Comparison of ENCODE assay signal across 26 cellular contexts in the genomic region with DNA sequence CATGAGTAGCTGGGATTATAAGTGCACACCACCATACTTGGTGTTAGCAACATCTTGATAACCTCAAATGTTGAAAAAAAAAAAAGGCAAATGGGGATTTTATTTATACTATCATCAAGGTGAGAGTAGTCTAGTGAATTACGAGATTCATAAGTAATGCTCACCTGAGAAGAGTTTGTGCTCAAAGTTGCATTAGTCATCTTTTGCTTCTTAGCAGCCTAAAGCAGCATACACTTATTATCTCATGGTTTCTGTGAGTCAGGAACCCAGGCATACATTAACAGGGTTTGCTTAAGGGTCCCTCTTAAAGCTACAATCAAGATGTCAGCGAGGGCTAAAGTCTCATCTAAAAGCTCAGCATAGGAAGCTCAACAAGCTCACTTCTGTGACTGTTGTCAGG. TPM values are rescaled to one million over a fixed set of nuclear protein-coding genes. Genes with fewer than 3 reads are reported as not detected.
"Had no signal": no experiment of that assay in that cellular context is flagged by ENCODE, and none has a peak within 500 bp of the region (broad histone marks: within the 10 kb centered on the region; RNA-seq: fewer than 3 reads in every experiment).

No MANE protein-coding gene starts in this region.

- H3K4me3 ChIP-seq: coronary artery, gastroesophageal sphincter, heart right ventricle, lower lobe of right lung, pancreas, right lobe of liver, testis, tibial artery had no signal

- H3K9me3 ChIP-seq: gastroesophageal sphincter, heart right ventricle, lower lobe of right lung, pancreas, right lobe of liver, testis, tibial artery had no signal

- H3K27me3 ChIP-seq: right lobe of liver, testis had no signal

- H3K36me3 ChIP-seq: gastroesophageal sphincter, heart right ventricle, lower lobe of right lung, pancreas, right lobe of liver, tibial artery had no signal

- DNase-seq: dermis blood vessel endothelial cell; effector memory CD4-positive, alpha-beta T cell; foreskin fibroblast; glutamatergic neuron; heart right ventricle; hippocampal formation; kidney glomerular epithelial cell; left ventricle myocardium superior; lower lobe of right lung; natural killer cell; pancreas; right lobe of liver; small intestine; stimulated activated CD4-positive, alpha-beta T cell treated with anti-CD3 and anti-CD28 coated beads, Interleukin-15, amount 100 ng/mL, for 24 hours; stimulated activated CD4-positive, alpha-beta T cell treated with anti-CD3 and anti-CD28 coated beads, Interleukin-2, amount 100 ng/mL, for 48 hours; stimulated activated CD8-positive, alpha-beta memory T cell treated with anti-CD3 and anti-CD28 coated beads, Interleukin-4, amount 100 ng/mL, for 48 hours; stimulated activated naive CD4-positive, alpha-beta T cell; substantia nigra; testis; tibial artery had no signal

- H3K27ac ChIP-seq: coronary artery, gastroesophageal sphincter, heart right ventricle, lower lobe of right lung, pancreas, right lobe of liver, testis, tibial artery had no signal

- ATAC-seq: esophagus mucosa, gastroesophageal sphincter, heart right ventricle, left ventricle myocardium superior, lower lobe of right lung, natural killer cell, pancreas, right lobe of liver had no signal

- H3K4me1 ChIP-seq: gastroesophageal sphincter, heart right ventricle, pancreas, right lobe of liver, testis, tibial artery had no signal

RNA-seq across cellular contexts. Expression of a gene that starts 28.0 kb away (rescaled TPM):
- total RNA-seq: endothelial cell of umbilical vein, esophagus mucosa, left ventricle myocardium superior, mononuclear cell, natural killer cell, pancreas, posterior vena cava, right lobe of liver had no signal
